Comparison of ENCODE assay signal across 1 cellular context in the genomic region with DNA sequence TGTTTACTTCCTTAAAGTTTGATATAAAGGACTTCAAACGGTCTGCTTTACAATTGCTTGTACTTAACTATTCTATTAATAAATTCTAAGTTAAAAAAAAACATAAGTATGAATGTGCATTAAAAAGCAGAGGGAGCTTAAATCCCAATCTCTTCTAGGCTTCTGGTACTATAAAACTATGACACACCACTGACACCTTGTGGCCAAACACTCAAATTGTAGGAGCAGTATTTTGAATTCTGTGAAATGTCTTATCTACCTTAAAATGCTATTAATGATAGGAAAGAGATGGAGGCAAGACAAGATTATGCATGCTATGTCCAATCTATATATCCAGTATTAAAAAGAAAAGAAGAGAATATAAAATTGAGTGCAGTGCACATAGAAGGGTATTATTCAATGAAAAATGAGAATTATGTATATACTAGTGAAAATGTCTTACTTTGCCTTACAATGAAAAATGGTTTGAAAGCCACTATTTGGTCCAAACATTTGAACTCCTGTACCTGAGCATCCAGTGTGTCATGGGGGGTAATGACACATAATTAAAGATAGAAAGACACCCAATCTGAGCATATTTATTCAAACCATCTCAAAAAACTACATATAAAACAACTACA.
TF ChIP-seq lines count a peak whose summit lies in the region.

No MANE protein-coding gene starts in this region.

TF ChIP-seq in H1, 55 proteins besides CTCF, POLR2A, EP300 and RAD21 (continued from another document):
- TF ChIP-seq SUZ12 (IDR thresholded peaks at IDR 0.05; ENCODE audit: low read length) (no peak), NANOG (IDR thresholded peaks at IDR 0.05; ENCODE audit: insufficient read depth, low read depth, low read length, poor library complexity, severe bottlenecking) (no peak), CHD2 (IDR thresholded peaks at IDR 0.05; ENCODE audit: low read length) (no peak), CEBPB (IDR thresholded peaks at IDR 0.05; ENCODE audit: low read depth, low read length) (no peak), CREB1 (IDR thresholded peaks at IDR 0.05) (no peak), KDM5A (IDR thresholded peaks at IDR 0.05; ENCODE audit: low read length) (no peak), RXRA (IDR thresholded peaks at IDR 0.05; ENCODE audit: insufficient read depth, low read depth, low read length) (no peak), MAFK (IDR thresholded peaks at IDR 0.05; ENCODE audit: low read depth, low read length) (no peak), CTBP2 (IDR thresholded peaks at IDR 0.05; ENCODE audit: borderline replicate concordance, insufficient read depth, insufficient read length, low read length) (no peak), HDAC2 (IDR thresholded peaks at IDR 0.05; ENCODE audit: borderline replicate concordance in 1 of 2, low read depth in 2 of 2, low read length in 2 of 2) (no peak), KDM4A (IDR thresholded peaks at IDR 0.05; ENCODE audit: low read depth, low read length, severe bottlenecking) (no peak)
